ENCODE assay signal across 8 cellular contexts in genomic region chr14:21384494-21384851, GRCh38. TPM values are rescaled to one million over a fixed set of nuclear protein-coding genes. Genes with fewer than 3 reads are reported as not detected.
DNase-seq lines count a peak whose midpoint lies in the region; ATAC-seq and TF ChIP-seq lines count a peak whose summit lies in the region.

No MANE protein-coding gene starts in this region.

- peaks cover 35% of the 10 kb centered on the region for H3K4me1 ChIP-seq in KMS-11 (ENCODE audit: low read depth, poor library complexity, severe bottlenecking)

- H2AFZ ChIP-seq in KMS-11 (ENCODE audit: low read depth) = peak overlapping the region; percentile 73

- H3K27ac Mint-ChIP-seq in natural killer cell = peak overlapping the region; percentile 96 to 99

- H3K9ac ChIP-seq in KMS-11 = peak overlapping the region; percentile 92

- peak; percentile 34 for DNase-seq in GDM1 (lab: John Stamatoyannopoulos, UW)
- DNase-seq in GM20000 (ENCODE audit: low spot score) = peak; percentile 28
- DNase-seq in caudate nucleus (lab: John Stamatoyannopoulos, UW) = peak in 2 of 61 donors; percentile 28 to 37
- DNase-seq in natural killer cell = no peak
- DNase-seq in omental fat pad (ENCODE audit: low spot score) = no peak
- DNase-seq in NCI-H2107 treated with DMSO at 0.1 percent for 48 hours (lab: John Stamatoyannopoulos, UW; ENCODE audit: unreplicated experiment) = no peak
- DNase-seq in stimulated activated CD4-positive, alpha-beta T cell treated with anti-CD3 and anti-CD28 coated beads, Interleukin-2, amount 100 ng/mL, for 48 hours = no peak

- intact Hi-C loops in natural killer cell (cut with micrococcal nuclease) = loop anchor here (1.0 to 5.0 kb wide), 5 partner anchors 53 to 152 kb away; partner anchors contain the start of genes CHD8, HNRNPC and TOX4

- 0 out of 2 replicates have a peak, but pooled peaks cover 4% of the 10 kb centered on the region for H4K20me1 ChIP-seq in KMS-11 (ENCODE audit: insufficient read depth)

- H3K27me3 Mint-ChIP-seq in natural killer cell (ENCODE audit: low read depth in 2 of 2) = no peaks in the 10 kb centered on the region

- peak overlapping the region; percentile 98 for H3K4me3 Mint-ChIP-seq in natural killer cell

- no peak overlapping the region for H3K4me3 ChIP-seq in KMS-11 (IDR thresholded peaks at IDR 0.05; ENCODE audit: insufficient read depth, low read depth, low read length)

- peak; percentile 36 to 56 (median 38) for ATAC-seq in natural killer cell
- ATAC-seq in omental fat pad (ENCODE audit: low FRiP score) = no peak

- H3K4me1 Mint-ChIP-seq in natural killer cell = peaks cover 33% of the 10 kb centered on the region in 2 donors

- H3K27me3 ChIP-seq in KMS-11 (ENCODE audit: insufficient read depth, low read depth) = no peaks in the 10 kb centered on the region

- H3K27ac ChIP-seq in KMS-11 (peak overlapping the region; percentile 90; the same call in 1 of the 2 replicates), caudate nucleus (ENCODE audit: low read depth, low read length) (peak overlapping the region; percentile 88)

- H3K36me3 Mint-ChIP-seq in natural killer cell = no peaks in the 10 kb centered on the region

- no peaks in the 10 kb centered on the region for H3K36me3 ChIP-seq in KMS-11 (ENCODE audit: insufficient read depth)

- peaks cover 45% of the 10 kb centered on the region for H3K79me2 ChIP-seq in KMS-11 (ENCODE audit: insufficient read depth, low read depth)

- no peak for TF ChIP-seq CTCF in GM20000 (IDR thresholded peaks at IDR 0.05; ENCODE audit: extremely low read depth, missing control alignments)
- TF ChIP-seq CTCF in KMS-11 (conservative IDR thresholded peaks at IDR 0.05; ENCODE audit: low read depth, low read length) = no peak
- no peak for TF ChIP-seq CTCF in natural killer cell (IDR thresholded peaks at IDR 0.05)
- no peak for TF ChIP-seq CTCF in omental fat pad (IDR thresholded peaks at IDR 0.05)

- H3K4me2 ChIP-seq in KMS-11 = peak overlapping the region; percentile 51

- no peaks in the 10 kb centered on the region for H3K9me3 Mint-ChIP-seq in natural killer cell

RNA-seq across cellular contexts. Expression of gene SUPT16H, which starts 0.7 kb away (rescaled TPM):
- total RNA-seq in natural killer cell (10 to 100 TPM; 60.3 to 72.6 (median 65.1) TPM), omental fat pad (10 to 100 TPM; 54.0 to 86.5 (median 60.3) TPM)

Comparison
In these comparisons a context has a peak if more than half of its experiments do, and no peak if none do; other contexts are left out.
1. DNase-seq: peak in GDM1 (single experiment) and GM20000 (single experiment); none in natural killer cell (single experiment), omental fat pad (single experiment), NCI-H2107 treated with DMSO at 0.1 percent for 48 hours (single experiment) and stimulated activated CD4-positive, alpha-beta T cell treated with anti-CD3 and anti-CD28 coated beads, Interleukin-2, amount 100 ng/mL, for 48 hours (0 of 2).